In genomic region chr1:113744114-113744513, GRCh38 we compare ENCODE assay signal across 17 cellular contexts. TPM values are rescaled to one million over a fixed set of nuclear protein-coding genes. Genes with fewer than 3 reads are reported as not detected.
DNase-seq lines count a peak whose midpoint lies in the region; ATAC-seq lines count a peak whose summit lies in the region.
"Had no signal": no experiment of that assay in that cellular context is flagged by ENCODE, and none has a peak within 500 bp of the region (broad histone marks: within the 10 kb centered on the region; RNA-seq: fewer than 3 reads in every experiment).

No MANE protein-coding gene starts in this region.

- no peak overlapping the region for H3K27ac ChIP-seq in CD4-positive, CD25-positive, alpha-beta regulatory T cell (ENCODE audit: insufficient read depth, low read length, poor library complexity, severe bottlenecking)

- H3K36me3 ChIP-seq in CD4-positive, CD25-positive, alpha-beta regulatory T cell (ENCODE audit: control insufficient read depth, insufficient read depth, low read length) = no peaks in the 10 kb centered on the region

- H3K4me1 Mint-ChIP-seq in CD4-positive, CD25-positive, alpha-beta regulatory T cell = peaks cover 9 to 27% (median 13%) of the 10 kb centered on the region in 4 donors
- H3K4me1 Mint-ChIP-seq in T-helper 17 cell = peaks cover 22% of the 10 kb centered on the region
- H3K4me1 Mint-ChIP-seq in immature natural killer cell = peaks cover 0 to 9% of the 10 kb centered on the region in 2 donors
- peaks cover 5% of the 10 kb centered on the region for H3K4me1 Mint-ChIP-seq in stimulated activated effector memory CD8-positive, alpha-beta T cell treated with anti-CD3 and anti-CD28 coated beads, Interleukin-12 subunit alpha, Interleukin-12 subunit beta, amount 100 ng/mL, for 72 hours

- no peaks in the 10 kb centered on the region for H3K9me3 ChIP-seq in CD4-positive, CD25-positive, alpha-beta regulatory T cell (ENCODE audit: control insufficient read depth in 2 of 2, low read length in 2 of 2)
- no peaks in the 10 kb centered on the region for H3K9me3 ChIP-seq in T-helper 17 cell (ENCODE audit: control insufficient read depth, low read length, poor library complexity, severe bottlenecking)
- H3K9me3 ChIP-seq: BE2C, Caco-2 had no signal

- H3K27me3 Mint-ChIP-seq in CD4-positive, CD25-positive, alpha-beta regulatory T cell = no peaks in the 10 kb centered on the region
- H3K27me3 Mint-ChIP-seq in T-helper 17 cell (no peaks in the 10 kb centered on the region), immature natural killer cell (ENCODE audit: low read depth in 3 of 3) (no peaks in the 10 kb centered on the region)
- H3K27me3 Mint-ChIP-seq: CD4-positive, alpha-beta T cell; IgD-negative memory B cell had no signal

- H3K4me3 ChIP-seq in CD4-positive, CD25-positive, alpha-beta regulatory T cell (ENCODE audit: low read depth, low read length) = no peak overlapping the region

- no peak for ATAC-seq in CD4-positive, CD25-positive, alpha-beta regulatory T cell (ENCODE audit: low read depth in 2 of 2)
- no peak for ATAC-seq in T-helper 17 cell
- ATAC-seq in stimulated activated effector memory CD8-positive, alpha-beta T cell treated with anti-CD3 and anti-CD28 coated beads, Interleukin-12 subunit alpha, Interleukin-12 subunit beta, amount 100 ng/mL, for 72 hours = no peak
- no peak for ATAC-seq in GM21529 (IDR thresholded peaks at IDR 0.05; ENCODE audit: unreplicated experiment)
- ATAC-seq: HCT116 had no signal

- H3K4me3 Mint-ChIP-seq in CD4-positive, CD25-positive, alpha-beta regulatory T cell = no peak overlapping the region
- H3K4me3 Mint-ChIP-seq in T-helper 17 cell = no peak overlapping the region
- no peak overlapping the region for H3K4me3 Mint-ChIP-seq in immature natural killer cell
- H3K4me3 Mint-ChIP-seq in stimulated activated effector memory CD8-positive, alpha-beta T cell treated with anti-CD3 and anti-CD28 coated beads, Interleukin-12 subunit alpha, Interleukin-12 subunit beta, amount 100 ng/mL, for 72 hours = no peak overlapping the region
- H3K4me3 Mint-ChIP-seq: CD4-positive, alpha-beta T cell; HFFc6; IgD-negative memory B cell had no signal

- no peaks in the 10 kb centered on the region for H3K36me3 Mint-ChIP-seq in CD4-positive, CD25-positive, alpha-beta regulatory T cell
- H3K36me3 Mint-ChIP-seq in T-helper 17 cell (ENCODE audit: low read depth) (peaks cover 3% of the 10 kb centered on the region), immature natural killer cell (peaks cover 0 to 14% (median 5%) of the 10 kb centered on the region in 3 donors)
- H3K36me3 Mint-ChIP-seq in stimulated activated effector memory CD8-positive, alpha-beta T cell treated with anti-CD3 and anti-CD28 coated beads, Interleukin-12 subunit alpha, Interleukin-12 subunit beta, amount 100 ng/mL, for 72 hours = no peaks in the 10 kb centered on the region

- DNase-seq in CD4-positive, CD25-positive, alpha-beta regulatory T cell = no peak
- no peak for DNase-seq in T-helper 17 cell
- DNase-seq in immature natural killer cell = no peak
- DNase-seq in stimulated activated effector memory CD8-positive, alpha-beta T cell treated with anti-CD3 and anti-CD28 coated beads, Interleukin-12 subunit alpha, Interleukin-12 subunit beta, amount 100 ng/mL, for 72 hours (ENCODE audit: low spot score in 2 of 2) = no peak
- no peak for DNase-seq in NCI-H187 treated with DMSO at 0.1 percent for 48 hours (lab: John Stamatoyannopoulos, UW)
- DNase-seq: ACHN; BE2C; C1 segment of cervical spinal cord; Caco-2; CD4-positive, alpha-beta T cell; GDM1; GOT3; H7; HFFc6 had no signal

- no peaks in the 10 kb centered on the region for H3K4me1 ChIP-seq in CD4-positive, CD25-positive, alpha-beta regulatory T cell (ENCODE audit: control insufficient read depth, insufficient read depth, low read length, poor library complexity, severe bottlenecking)
- H3K4me1 ChIP-seq: BE2C, Caco-2 had no signal

- H3K9me3 Mint-ChIP-seq in CD4-positive, CD25-positive, alpha-beta regulatory T cell = no peaks in the 10 kb centered on the region
- H3K9me3 Mint-ChIP-seq in immature natural killer cell = no peaks in the 10 kb centered on the region
- H3K9me3 Mint-ChIP-seq in stimulated activated effector memory CD8-positive, alpha-beta T cell treated with anti-CD3 and anti-CD28 coated beads, Interleukin-12 subunit alpha, Interleukin-12 subunit beta, amount 100 ng/mL, for 72 hours = no peaks in the 10 kb centered on the region
- H3K9me3 Mint-ChIP-seq: CD4-positive, alpha-beta T cell; HFFc6; IgD-negative memory B cell had no signal

- no peaks in the 10 kb centered on the region for H3K27me3 ChIP-seq in CD4-positive, CD25-positive, alpha-beta regulatory T cell (ENCODE audit: control insufficient read depth, insufficient read depth, low read length)
- H3K27me3 ChIP-seq: BE2C had no signal

- H3K27ac Mint-ChIP-seq in CD4-positive, CD25-positive, alpha-beta regulatory T cell = peak overlapping the region in 2 of 3 donors; percentile 16 to 69
- H3K27ac Mint-ChIP-seq in T-helper 17 cell = peak overlapping the region; percentile 37
- H3K27ac Mint-ChIP-seq in immature natural killer cell = peak overlapping the region in 4 of 6 donors; percentile 20 to 71 (median 54)
- H3K27ac Mint-ChIP-seq in stimulated activated effector memory CD8-positive, alpha-beta T cell treated with anti-CD3 and anti-CD28 coated beads, Interleukin-12 subunit alpha, Interleukin-12 subunit beta, amount 100 ng/mL, for 72 hours = peak overlapping the region; percentile 62
- H3K27ac Mint-ChIP-seq: CD4-positive, alpha-beta T cell; HFFc6; IgD-negative memory B cell had no signal

RNA-seq across cellular contexts. Expression of gene PHTF1, which starts 15.2 kb away (rescaled TPM):
- total RNA-seq in CD4-positive, CD25-positive, alpha-beta regulatory T cell = 16.7 TPM
- polyA plus RNA-seq in CD4-positive, CD25-positive, alpha-beta regulatory T cell = 10 to 100 TPM; 11.1 to 22.7 (median 15.3) TPM
- 10 to 100 TPM; 14.7 to 17.9 TPM for total RNA-seq in T-helper 17 cell
- polyA plus RNA-seq in immature natural killer cell = 10 to 100 TPM; 18.5 to 37.6 (median 28.1) TPM
